ENCODE assay signal across 8 cellular contexts in the genomic region with DNA sequence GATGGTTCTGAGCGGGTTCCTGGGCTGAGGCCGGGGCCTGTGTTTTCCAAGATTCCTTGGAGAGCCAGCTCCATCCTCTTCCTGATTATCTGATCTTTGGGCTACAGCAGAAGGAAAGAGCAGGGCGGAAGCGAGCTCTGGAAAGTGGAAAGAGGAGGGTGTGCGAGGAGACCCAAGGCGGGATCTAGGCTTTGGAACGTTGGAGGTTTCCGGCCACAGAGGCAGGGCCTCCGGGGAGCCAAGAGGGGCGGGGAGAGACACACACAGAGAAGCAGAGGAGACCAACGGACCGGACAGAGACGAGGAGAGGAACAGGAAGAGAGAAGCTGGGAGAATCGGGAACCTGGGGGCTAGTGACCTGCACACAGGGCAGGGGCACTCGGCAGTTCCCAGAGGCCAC. TPM values are rescaled to one million over a fixed set of nuclear protein-coding genes. Genes with fewer than 3 reads are reported as not detected.
DNase-seq lines count a peak whose midpoint lies in the region; ATAC-seq, FAIRE-seq and TF ChIP-seq lines count a peak whose summit lies in the region.

Gene CLEC11A (plus strand): TSS at position 296 of the 400 bp plus-strand sequence. CDS start 162 bp downstream, outside the sequence.

- no peaks in the 10 kb centered on the region for H3K9me3 Mint-ChIP-seq in natural killer cell treated with Interleukin-12 subunit alpha and Interleukin-12 subunit beta and Interleukin-15 and Interleukin-18, amount 100 ng/mL, for 72 hours

- CTCF ChIA-PET in endothelial cell of umbilical vein (lab: Charles Lee), result interaction anchor here (1.0 to 3.4 kb wide), 5 partner anchors 18 to 185 kb away, joined by 4 to 20 read pairs (median 5); no protein-coding TSS in a partner anchor

- no peak for TF ChIP-seq CTCF in endothelial cell of umbilical vein (IDR thresholded peaks at IDR 0.05; ENCODE audit: extremely low read depth in 1 of 2, insufficient read depth in 1 of 2, low read depth in 1 of 2, low read length in 2 of 2)

- DNase-seq in Daoy (ENCODE audit: low read depth) (peak; percentile 91), RPMI7951 (ENCODE audit: low read depth) (peak; percentile 92), endothelial cell of umbilical vein (ENCODE audit: low read depth, low spot score) (no peak)
- no peak for DNase-seq in natural killer cell treated with Interleukin-12 subunit alpha and Interleukin-12 subunit beta and Interleukin-15 and Interleukin-18, amount 100 ng/mL, for 72 hours (ENCODE audit: low spot score)
- DNase-seq in central memory CD4-positive, alpha-beta T cell, result no peak

- H3K27ac Mint-ChIP-seq in natural killer cell treated with Interleukin-12 subunit alpha and Interleukin-12 subunit beta and Interleukin-15 and Interleukin-18, amount 100 ng/mL, for 72 hours, result no peak within 1 kb of the TSS

- no peaks in the 10 kb centered on the region for H3K9me3 ChIP-seq in endothelial cell of umbilical vein (replicated peaks; ENCODE audit: control insufficient read depth, insufficient read depth, low read length)

- H3K27me3 Mint-ChIP-seq in natural killer cell treated with Interleukin-12 subunit alpha and Interleukin-12 subunit beta and Interleukin-15 and Interleukin-18, amount 100 ng/mL, for 72 hours, result peaks cover 25 to 36% of the 10 kb centered on the region in 2 donors

- H3K27ac ChIP-seq in endothelial cell of umbilical vein (ENCODE audit: insufficient read depth, low read depth, low read length), result no peak within 1 kb of the TSS

- H3K4me3 ChIP-seq in endothelial cell of umbilical vein (replicated peaks in 1 of 3; ENCODE audit: insufficient read depth in 1 of 3, low read depth in 1 of 3, low read length in 3 of 3), result peak within 1 kb of the TSS in 2 of 3 experiments; percentile 53 to 56

- dilution Hi-C loops in endothelial cell of umbilical vein (cut with MboI; ENCODE audit: extremely low pct_ligation_motif_present, low sequenced_read_pairs), result no loop called here

- FAIRE-seq in endothelial cell of umbilical vein (lab: Jason Lieb, UNC), result peak; percentile 55

- H3K4me2 ChIP-seq in endothelial cell of umbilical vein (ENCODE audit: insufficient read depth, low read length), result peak within 1 kb of the TSS; percentile 59

- ATAC-seq in natural killer cell treated with Interleukin-12 subunit alpha and Interleukin-12 subunit beta and Interleukin-15 and Interleukin-18, amount 100 ng/mL, for 72 hours, result no peak
- ATAC-seq in HG03442 (IDR thresholded peaks at IDR 0.05; ENCODE audit: unreplicated experiment), result no peak
- no peak for ATAC-seq in HG03432 (IDR thresholded peaks at IDR 0.05; ENCODE audit: unreplicated experiment)
- no peak for ATAC-seq in GM18909 (IDR thresholded peaks at IDR 0.05; ENCODE audit: poor library complexity, unreplicated experiment)

- peaks cover 15 to 23% of the 10 kb centered on the region in 2 donors for H3K4me1 Mint-ChIP-seq in natural killer cell treated with Interleukin-12 subunit alpha and Interleukin-12 subunit beta and Interleukin-15 and Interleukin-18, amount 100 ng/mL, for 72 hours (ENCODE audit: low read depth in 2 of 2)

- no peak within 1 kb of the TSS for H3K9ac ChIP-seq in endothelial cell of umbilical vein (replicated peaks; ENCODE audit: extremely low read depth, insufficient read depth, low read length)

- peak within 1 kb of the TSS; percentile 79 for H3K4me3 Mint-ChIP-seq in natural killer cell treated with Interleukin-12 subunit alpha and Interleukin-12 subunit beta and Interleukin-15 and Interleukin-18, amount 100 ng/mL, for 72 hours

- no peaks in the 10 kb centered on the region for H3K79me2 ChIP-seq in endothelial cell of umbilical vein (ENCODE audit: control insufficient read depth, insufficient read depth, low read length)

- no TSS peak for BruUV-seq in endothelial cell of umbilical vein (replicated peaks; lab: Mats Ljungman, UMichigan)

- TF ChIP-seq POLR2A in endothelial cell of umbilical vein (IDR thresholded peaks at IDR 0.05; ENCODE audit: low read depth, low read length), result no peak

- H3K4me1 ChIP-seq in endothelial cell of umbilical vein (ENCODE audit: control insufficient read depth, extremely low read depth, insufficient read depth, low read length), result peaks cover 20% of the 10 kb centered on the region

- no peaks in the 10 kb centered on the region for H3K36me3 Mint-ChIP-seq in natural killer cell treated with Interleukin-12 subunit alpha and Interleukin-12 subunit beta and Interleukin-15 and Interleukin-18, amount 100 ng/mL, for 72 hours

- H3K9me1 ChIP-seq in endothelial cell of umbilical vein (replicated peaks; ENCODE audit: control insufficient read depth, extremely low read depth, insufficient read depth, low read length), result no peaks in the 10 kb centered on the region

- H4K20me1 ChIP-seq in endothelial cell of umbilical vein (replicated peaks; ENCODE audit: control insufficient read depth, extremely low read depth, insufficient read depth, low read length), result no peaks in the 10 kb centered on the region

- H3K27me3 ChIP-seq in endothelial cell of umbilical vein (ENCODE audit: control insufficient read depth in 2 of 2, insufficient read depth in 2 of 2, low read length in 2 of 2), result no peaks in the 10 kb centered on the region

- no peaks in the 10 kb centered on the region for H3K36me3 ChIP-seq in endothelial cell of umbilical vein (ENCODE audit: control insufficient read depth in 2 of 2, extremely low read depth in 1 of 2, insufficient read depth in 2 of 2, low read length in 2 of 2)

- POLR2A ChIA-PET in endothelial cell of umbilical vein (lab: Charles Lee), result no interaction called here

- intact Hi-C loops in endothelial cell of umbilical vein (cut with micrococcal nuclease), result loop anchor here (5.0 kb wide), 3 partner anchors 116 to 396 kb away; partner anchors contain the start of gene KCNC3

- peak within 1 kb of the TSS; percentile 72 for H2AFZ ChIP-seq in endothelial cell of umbilical vein (ENCODE audit: low read depth, low read length)

TF ChIP-seq in endothelial cell of umbilical vein, 7 proteins besides CTCF, POLR2A, EP300 and RAD21:
- TF ChIP-seq EZH2 (IDR thresholded peaks at IDR 0.05; ENCODE audit: borderline replicate concordance, low read depth, low read length, severe bottlenecking) (no peak), MAX (IDR thresholded peaks at IDR 0.05; ENCODE audit: insufficient read depth, insufficient read length) (no peak), FOS (IDR thresholded peaks at IDR 0.05; ENCODE audit: borderline replicate concordance, insufficient read depth, low read length) (no peak), MYC (IDR thresholded peaks at IDR 0.05; ENCODE audit: low read depth, low read length) (no peak), GATA2 (IDR thresholded peaks at IDR 0.05; ENCODE audit: insufficient read depth, insufficient read length, low read depth, low read length) (no peak), JUN (IDR thresholded peaks at IDR 0.05; ENCODE audit: borderline replicate concordance, insufficient read depth, insufficient read length, low read depth) (no peak), POLR2AphosphoS5 (IDR thresholded peaks at IDR 0.05; ENCODE audit: insufficient read depth, low read depth, low read length) (no peak)
TF ChIP-seq in endothelial cell of umbilical vein: peak in this region for 0.

RNA-seq across cellular contexts. Expression of gene CLEC11A, which starts in this region (rescaled TPM):
- 47.6 and 56.9 TPM in 2 replicates for total RNA-seq in Daoy (2014; rRNA removed; shearing (Covaris generic))
- total RNA-seq in RPMI7951 (2014; rRNA removed; shearing (Covaris generic)), result 149 and 186 TPM in 2 replicates
- total RNA-seq in endothelial cell of umbilical vein, result 10.4 and 13.3 TPM in 2 replicates
- 30.1 and 37.2 TPM in 2 replicates for polyA plus RNA-seq in endothelial cell of umbilical vein
- 11.2 and 17.3 TPM in 2 replicates for polyA plus RNA-seq in endothelial cell of umbilical vein (2011; cell fraction: cytosol; rRNA removed)
- polyA plus RNA-seq in endothelial cell of umbilical vein (2011; cell fraction: nucleus; rRNA removed), result 15.5 and 18.9 TPM in 2 replicates
- 26.1 and 56.4 TPM in 2 replicates for polyA plus RNA-seq in endothelial cell of umbilical vein (2012)
- 2.1 and 2.9 TPM in 2 replicates for polyA minus RNA-seq in endothelial cell of umbilical vein
- polyA minus RNA-seq in endothelial cell of umbilical vein (2011; cell fraction: cytosol; rRNA and poly(A)+ RNA removed), result not detected
- 2.5 and 3.4 TPM in 2 replicates for polyA minus RNA-seq in endothelial cell of umbilical vein (2011; cell fraction: nucleus; rRNA and poly(A)+ RNA removed)
- total RNA-seq in natural killer cell treated with Interleukin-12 subunit alpha and Interleukin-12 subunit beta and Interleukin-15 and Interleukin-18, amount 100 ng/mL, for 72 hours, result 1 to 10 TPM; 1.1 to 1.2 TPM

Comparison
In these comparisons a context has a peak if more than half of its experiments do, and no peak if none do; other contexts are left out.
1. DNase-seq: peak in Daoy (single experiment) and RPMI7951 (single experiment); none in endothelial cell of umbilical vein (single experiment), natural killer cell treated with Interleukin-12 subunit alpha and Interleukin-12 subunit beta and Interleukin-15 and Interleukin-18, amount 100 ng/mL, for 72 hours (single experiment) and central memory CD4-positive, alpha-beta T cell (single experiment).